ENCODE assay signal across 8 cellular contexts in the genomic region with DNA sequence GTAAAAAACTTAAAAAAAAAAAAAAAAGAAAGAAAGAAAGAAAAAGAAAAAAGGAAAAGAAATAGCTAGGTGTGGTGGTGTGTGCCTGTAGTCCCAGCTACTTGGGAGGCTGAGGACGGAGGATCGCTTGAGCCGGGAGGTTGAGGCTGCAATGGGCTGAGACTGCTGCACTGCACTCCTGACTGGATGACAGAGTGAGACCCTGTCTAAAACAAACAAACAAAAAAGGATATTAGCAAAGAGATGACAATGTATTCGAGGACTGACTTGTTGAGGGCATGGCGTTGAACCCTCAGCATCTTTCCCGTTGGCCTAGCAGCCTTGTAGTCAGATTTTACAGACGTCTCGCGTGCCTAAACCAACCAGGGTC. TPM values are rescaled to one million over a fixed set of nuclear protein-coding genes. Genes with fewer than 3 reads are reported as not detected.
DNase-seq lines count a peak whose midpoint lies in the region; ATAC-seq and TF ChIP-seq lines count a peak whose summit lies in the region.

No MANE protein-coding gene starts in this region.

- peak overlapping the region; percentile 67 for H3K9ac ChIP-seq in ES-I3 (ENCODE audit: low read depth, low read length)

- TF ChIP-seq CTCF in fibroblast of mammary gland (conservative IDR thresholded peaks at IDR 0.05; ENCODE audit: control insufficient read depth, insufficient read depth, low read depth, low read length) (no peak), prostate gland (IDR thresholded peaks at IDR 0.05) (no peak)

- TF ChIP-seq POLR2A in prostate gland (IDR thresholded peaks at IDR 0.05): no peak

- ATAC-seq in SK-N-SH treated with all-trans-retinoic acid at 6 μM for 48 hours: peak; percentile 38; the same call in 2 of the 3 replicates
- ATAC-seq in HG03354 (IDR thresholded peaks at IDR 0.05; ENCODE audit: poor library complexity, severe bottlenecking, unreplicated experiment): no peak

- intact Hi-C loops in prostate gland (cut with DNase I): loop anchor here (10.0 kb wide), 1 partner anchor 71 kb away; the partner anchor contains the start of genes LNP1 and TOMM70

- H3K9me3 ChIP-seq in ES-I3 (ENCODE audit: control insufficient read depth, insufficient read depth, low read length) (no peaks in the 10 kb centered on the region), prostate gland (no peaks in the 10 kb centered on the region)

- DNase-seq in fibroblast of mammary gland (ENCODE audit: low read depth): no peak
- DNase-seq in prostate gland (ENCODE audit: low spot score): no peak
- no peak for DNase-seq in A172 (ENCODE audit: low spot score)
- DNase-seq in DMS 273 (lab: John Stamatoyannopoulos, UW; ENCODE audit: unreplicated experiment): no peak
- DNase-seq in COLO668 (lab: John Stamatoyannopoulos, UW; ENCODE audit: unreplicated experiment): no peak

- H3K36me3 ChIP-seq in ES-I3 (ENCODE audit: insufficient read depth, low read length): no peaks in the 10 kb centered on the region
- H3K36me3 ChIP-seq in prostate gland: no peaks in the 10 kb centered on the region

- H3K27me3 ChIP-seq in prostate gland (replicated peaks; ENCODE audit: insufficient read depth): no peaks in the 10 kb centered on the region

- peak overlapping the region; percentile 79 to 82 for H3K27ac ChIP-seq in prostate gland

- H3K4me1 ChIP-seq in ES-I3 (ENCODE audit: insufficient read depth, low read length) (peaks cover 8% of the 10 kb centered on the region), prostate gland (replicated peaks) (no peaks in the 10 kb centered on the region)

- WGBS in prostate gland: 60% methylated on average over 9 of the region's 9 CpGs

- peak overlapping the region; percentile 70 for H3K4me3 ChIP-seq in fibroblast of mammary gland (ENCODE audit: control insufficient read depth, low read depth, low read length)
- peak overlapping the region; percentile 61 to 77 for H3K4me3 ChIP-seq in prostate gland

TF ChIP-seq in SK-N-SH treated with all-trans-retinoic acid at 6 μM for 48 hours, 23 proteins besides CTCF, POLR2A, EP300 and RAD21:
- no peak for TF ChIP-seq TCF4 (CRISPR knock-in tag; IDR thresholded peaks at IDR 0.05; ENCODE audit: borderline replicate concordance)
- TF ChIP-seq ZC3H10 (CRISPR knock-in tag; IDR thresholded peaks at IDR 0.05): no peak
- no peak for TF ChIP-seq CSDC2 (CRISPR knock-in tag; IDR thresholded peaks at IDR 0.05)
- no peak for TF ChIP-seq ZNF8 (CRISPR knock-in tag; IDR thresholded peaks at IDR 0.05)
- no peak for TF ChIP-seq CREB5 (CRISPR knock-in tag; IDR thresholded peaks at IDR 0.05; ENCODE audit: low read depth)
- no peak for TF ChIP-seq BACH2 (CRISPR knock-in tag; IDR thresholded peaks at IDR 0.05; ENCODE audit: borderline replicate concordance)
- TF ChIP-seq ISL1 (CRISPR knock-in tag; IDR thresholded peaks at IDR 0.05): no peak
- no peak for TF ChIP-seq TOX (CRISPR knock-in tag; IDR thresholded peaks at IDR 0.05; ENCODE audit: borderline replicate concordance)
- no peak for TF ChIP-seq POU6F1 (CRISPR knock-in tag; IDR thresholded peaks at IDR 0.05; ENCODE audit: borderline replicate concordance, low read depth)
- TF ChIP-seq, protein P1, sequence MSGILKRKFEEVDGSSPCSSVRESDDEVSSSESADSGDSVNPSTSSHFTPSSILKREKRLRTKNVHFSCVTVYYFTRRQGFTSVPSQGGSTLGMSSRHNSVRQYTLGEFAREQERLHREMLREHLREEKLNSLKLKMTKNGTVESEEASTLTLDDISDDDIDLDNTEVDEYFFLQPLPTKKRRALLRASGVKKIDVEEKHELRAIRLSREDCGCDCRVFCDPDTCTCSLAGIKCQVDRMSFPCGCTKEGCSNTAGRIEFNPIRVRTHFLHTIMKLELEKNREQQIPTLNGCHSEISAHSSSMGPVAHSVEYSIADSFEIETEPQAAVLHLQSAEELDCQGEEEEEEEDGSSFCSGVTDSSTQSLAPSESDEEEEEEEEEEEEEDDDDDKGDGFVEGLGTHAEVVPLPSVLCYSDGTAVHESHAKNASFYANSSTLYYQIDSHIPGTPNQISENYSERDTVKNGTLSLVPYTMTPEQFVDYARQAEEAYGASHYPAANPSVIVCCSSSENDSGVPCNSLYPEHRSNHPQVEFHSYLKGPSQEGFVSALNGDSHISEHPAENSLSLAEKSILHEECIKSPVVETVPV (CRISPR knock-in tag; IDR thresholded peaks at IDR 0.05): no peak
- TF ChIP-seq ZNF565 (CRISPR knock-in tag; conservative IDR thresholded peaks at IDR 0.05; ENCODE audit: low read depth): no peak
- TF ChIP-seq PPARA (CRISPR knock-in tag; IDR thresholded peaks at IDR 0.05; ENCODE audit: borderline replicate concordance): no peak

RNA-seq across cellular contexts. Expression of gene NIT2, which starts 0.6 kb away (rescaled TPM):
- 10 to 100 TPM; 21.4 to 32.4 TPM for total RNA-seq in prostate gland
- total RNA-seq in A172 (2014; rRNA removed; shearing (Covaris generic)): 107 and 110 TPM in 2 replicates
